29 cellular contexts compared by ENCODE assay signal in the genomic region with DNA sequence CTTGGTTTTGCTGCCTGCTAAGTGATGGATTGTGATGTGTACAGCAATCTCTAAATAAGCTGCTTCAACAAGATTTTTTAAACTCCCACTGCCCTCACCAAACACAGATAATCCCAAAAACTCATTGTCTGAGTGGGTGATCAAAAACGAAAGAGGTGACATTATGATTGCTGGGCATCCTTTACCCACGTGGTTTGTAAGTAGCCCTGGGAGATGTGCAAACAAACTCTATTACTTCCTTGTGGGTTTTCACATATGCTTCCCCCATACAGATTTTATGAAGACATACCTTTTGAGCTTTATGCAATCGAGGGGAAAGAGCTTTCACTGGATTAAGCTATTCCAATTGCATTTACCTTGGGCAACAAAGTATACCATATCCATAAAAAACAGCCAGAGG.
"Had no signal": no experiment of that assay in that cellular context is flagged by ENCODE, and none has a peak within 500 bp of the region (broad histone marks: within the 10 kb centered on the region; RNA-seq: fewer than 3 reads in every experiment).

No MANE protein-coding gene starts in this region.

- H3K4me3 Mint-ChIP-seq: activated CD4-positive, alpha-beta T cell treated with anti-CD3 and anti-CD28 coated beads for 36 hours; activated CD8-positive, alpha-beta memory T cell treated with anti-CD3 and anti-CD28 coated beads, Interleukin-2, amount 10 ng/mL, durations not matched to agents 7 days and 5 days; activated CD8-positive, alpha-beta T cell treated with anti-CD3 and anti-CD28 coated beads, Interleukin-2, amount 10 ng/mL, durations not matched to agents 7 days and 5 days; activated naive CD4-positive, alpha-beta T cell treated with anti-CD3 and anti-CD28 coated beads, Interleukin-2, amount 10 ng/mL, durations not matched to agents 7 days and 5 days; activated naive CD8-positive, alpha-beta T cell treated with anti-CD3 and anti-CD28 coated beads, Interleukin-2, amount 10 ng/mL, durations not matched to agents 7 days and 5 days; brain; natural killer cell treated with Interleukin-12 subunit alpha and Interleukin-12 subunit beta and Interleukin-15 and Interleukin-18, amount 100 ng/mL, for 72 hours; stimulated activated naive CD8-positive, alpha-beta T cell treated with anti-CD3 and anti-CD28 coated beads, Interleukin-15, Interleukin-2, amounts not matched to agents 100 ng/mL and 50 ng/mL, for 24 hours; type B pancreatic cell had no signal

- H3K27ac ChIP-seq: ascending aorta, cardiac muscle cell, colonic mucosa, epithelial cell of prostate, esophagus squamous epithelium, heart right ventricle, left lung, lower lobe of right lung, spleen, uterus had no signal

- H3K36me3 ChIP-seq: ascending aorta, cardiac muscle cell, colonic mucosa, esophagus squamous epithelium, heart right ventricle, left lung, lower lobe of right lung, spleen, uterus had no signal

- H3K36me3 Mint-ChIP-seq: activated CD8-positive, alpha-beta memory T cell treated with anti-CD3 and anti-CD28 coated beads, Interleukin-2, amount 10 ng/mL, durations not matched to agents 7 days and 5 days; activated naive CD8-positive, alpha-beta T cell treated with anti-CD3 and anti-CD28 coated beads, Interleukin-2, amount 10 ng/mL, durations not matched to agents 7 days and 5 days; brain; natural killer cell treated with Interleukin-12 subunit alpha and Interleukin-12 subunit beta and Interleukin-15 and Interleukin-18, amount 100 ng/mL, for 72 hours; type B pancreatic cell had no signal

- H3K4me1 ChIP-seq: ascending aorta, colonic mucosa, esophagus squamous epithelium, heart right ventricle, left lung, lower lobe of right lung, spleen, uterus had no signal

- H3K9me3 Mint-ChIP-seq: activated naive CD4-positive, alpha-beta T cell treated with anti-CD3 and anti-CD28 coated beads, Interleukin-2, amount 10 ng/mL, durations not matched to agents 7 days and 5 days; natural killer cell treated with Interleukin-12 subunit alpha and Interleukin-12 subunit beta and Interleukin-15 and Interleukin-18, amount 100 ng/mL, for 72 hours had no signal

- H3K27me3 ChIP-seq: ascending aorta, cardiac muscle cell, colonic mucosa, esophagus squamous epithelium, heart right ventricle, left lung, spleen, uterus had no signal

- H3K27ac Mint-ChIP-seq: activated CD4-positive, alpha-beta T cell treated with anti-CD3 and anti-CD28 coated beads for 36 hours; activated CD8-positive, alpha-beta memory T cell treated with anti-CD3 and anti-CD28 coated beads, Interleukin-2, amount 10 ng/mL, durations not matched to agents 7 days and 5 days; activated CD8-positive, alpha-beta T cell treated with anti-CD3 and anti-CD28 coated beads, Interleukin-2, amount 10 ng/mL, durations not matched to agents 7 days and 5 days; activated naive CD4-positive, alpha-beta T cell treated with anti-CD3 and anti-CD28 coated beads, Interleukin-2, amount 10 ng/mL, durations not matched to agents 7 days and 5 days; activated naive CD8-positive, alpha-beta T cell treated with anti-CD3 and anti-CD28 coated beads, Interleukin-2, amount 10 ng/mL, durations not matched to agents 7 days and 5 days; brain; natural killer cell treated with Interleukin-12 subunit alpha and Interleukin-12 subunit beta and Interleukin-15 and Interleukin-18, amount 100 ng/mL, for 72 hours; stimulated activated naive CD8-positive, alpha-beta T cell treated with anti-CD3 and anti-CD28 coated beads, Interleukin-15, Interleukin-2, amounts not matched to agents 100 ng/mL and 50 ng/mL, for 24 hours; type B pancreatic cell had no signal

- H3K27me3 Mint-ChIP-seq: activated CD4-positive, alpha-beta T cell treated with anti-CD3 and anti-CD28 coated beads for 36 hours; activated naive CD4-positive, alpha-beta T cell treated with anti-CD3 and anti-CD28 coated beads, Interleukin-2, amount 10 ng/mL, durations not matched to agents 7 days and 5 days; stimulated activated naive CD8-positive, alpha-beta T cell treated with anti-CD3 and anti-CD28 coated beads, Interleukin-15, Interleukin-2, amounts not matched to agents 100 ng/mL and 50 ng/mL, for 24 hours; type B pancreatic cell had no signal

- DNase-seq: activated CD4-positive, alpha-beta T cell treated with anti-CD3 and anti-CD28 coated beads for 36 hours; activated CD4-positive, CD25-positive, alpha-beta regulatory T cell; activated CD8-positive, alpha-beta memory T cell treated with anti-CD3 and anti-CD28 coated beads, Interleukin-2, amount 10 ng/mL, durations not matched to agents 7 days and 5 days; activated CD8-positive, alpha-beta T cell treated with anti-CD3 and anti-CD28 coated beads, Interleukin-2, amount 10 ng/mL, durations not matched to agents 7 days and 5 days; activated gamma-delta T cell; activated naive CD4-positive, alpha-beta T cell treated with anti-CD3 and anti-CD28 coated beads, Interleukin-2, amount 10 ng/mL, durations not matched to agents 7 days and 5 days; activated naive CD8-positive, alpha-beta T cell treated with anti-CD3 and anti-CD28 coated beads, Interleukin-2, amount 10 ng/mL, durations not matched to agents 7 days and 5 days; cerebellar nuclear complex; colonic mucosa; effector CD8-positive, alpha-beta T cell; esophagus squamous epithelium; foreskin melanocyte; heart right ventricle; kidney glomerular epithelial cell; left lung; lower lobe of right lung; mesenchymal stem cell; posterior cingulate gyrus; right cardiac atrium; spleen; substantia nigra; uterus had no signal

- ATAC-seq: activated CD4-positive, alpha-beta T cell treated with anti-CD3 and anti-CD28 coated beads for 36 hours; activated CD8-positive, alpha-beta memory T cell treated with anti-CD3 and anti-CD28 coated beads, Interleukin-2, amount 10 ng/mL, durations not matched to agents 7 days and 5 days; activated CD8-positive, alpha-beta T cell treated with anti-CD3 and anti-CD28 coated beads, Interleukin-2, amount 10 ng/mL, durations not matched to agents 7 days and 5 days; heart right ventricle; left lung; lower lobe of right lung; natural killer cell treated with Interleukin-12 subunit alpha and Interleukin-12 subunit beta and Interleukin-15 and Interleukin-18, amount 100 ng/mL, for 72 hours; right cardiac atrium had no signal

- H3K4me3 ChIP-seq: ascending aorta, cardiac muscle cell, colonic mucosa, esophagus squamous epithelium, heart right ventricle, left lung, lower lobe of right lung, spleen, uterus had no signal

- H3K4me1 Mint-ChIP-seq: activated CD8-positive, alpha-beta memory T cell treated with anti-CD3 and anti-CD28 coated beads, Interleukin-2, amount 10 ng/mL, durations not matched to agents 7 days and 5 days; activated naive CD4-positive, alpha-beta T cell treated with anti-CD3 and anti-CD28 coated beads, Interleukin-2, amount 10 ng/mL, durations not matched to agents 7 days and 5 days; activated naive CD8-positive, alpha-beta T cell treated with anti-CD3 and anti-CD28 coated beads, Interleukin-2, amount 10 ng/mL, durations not matched to agents 7 days and 5 days had no signal

- H3K9me3 ChIP-seq: ascending aorta, colonic mucosa, esophagus squamous epithelium, heart right ventricle, left lung, lower lobe of right lung, spleen, uterus had no signal
